Comparison of ENCODE assay signal across 17 cellular contexts in genomic region chr4:185999207-185999606, GRCh38.
DNase-seq lines count a peak whose midpoint lies in the region; ATAC-seq, FAIRE-seq and TF ChIP-seq lines count a peak whose summit lies in the region.
"Had no signal": no experiment of that assay in that cellular context is flagged by ENCODE, and none has a peak within 500 bp of the region (broad histone marks: within the 10 kb centered on the region; RNA-seq: fewer than 3 reads in every experiment).

No MANE protein-coding gene starts in this region.

- peaks cover 6% of the 10 kb centered on the region for H3K9me3 Mint-ChIP-seq in nephron progenitor cell
- H3K9me3 Mint-ChIP-seq: CD4-positive, alpha-beta memory T cell had no signal

- peaks cover 7% of the 10 kb centered on the region for H3K4me1 Mint-ChIP-seq in nephron progenitor cell
- H3K4me1 Mint-ChIP-seq: CD4-positive, alpha-beta memory T cell had no signal

- H3K4me1 ChIP-seq in right lobe of liver (no peaks in the 10 kb centered on the region), HepG2 (ENCODE audit: insufficient read depth, low read length) (no peaks in the 10 kb centered on the region), heart left ventricle (peaks cover 0 to 8% (median 0%) of the 10 kb centered on the region in 12 donors), left lung (no peaks in the 10 kb centered on the region)

- H3K27ac ChIP-seq in right lobe of liver (no peak overlapping the region), HepG2 (ENCODE audit: extremely low read length, insufficient read depth, low read length) (no peak overlapping the region), heart left ventricle (peak overlapping the region in 10 of 12 donors; percentile 13 to 69 (median 55)), left lung (no peak overlapping the region)
- H3K27ac ChIP-seq: GM23248 had no signal

- H3K36me3 ChIP-seq in right lobe of liver = no peaks in the 10 kb centered on the region
- no peaks in the 10 kb centered on the region for H3K36me3 ChIP-seq in HepG2 (replicated peaks in 1 of 2; ENCODE audit: control insufficient read depth in 1 of 2, insufficient read depth in 2 of 2, low read length in 2 of 2)
- H3K36me3 ChIP-seq in heart left ventricle = no peaks in the 10 kb centered on the region
- no peaks in the 10 kb centered on the region for H3K36me3 ChIP-seq in left lung
- H3K36me3 ChIP-seq: MG63 had no signal

- H3K9ac ChIP-seq in HepG2 (ENCODE audit: insufficient read depth, low read depth, low read length) = no peak overlapping the region
- H3K9ac ChIP-seq: GM23248 had no signal

- no peak for TF ChIP-seq POLR2A in right lobe of liver (IDR thresholded peaks at IDR 0.05)
- TF ChIP-seq POLR2A in HepG2 (IDR thresholded peaks at IDR 0.05; ENCODE audit: insufficient read depth in 1 of 2, low read depth in 2 of 2, low read length in 2 of 2) = no peak
- TF ChIP-seq POLR2A in heart left ventricle (IDR thresholded peaks at IDR 0.05) = no peak

- POLR2A ChIA-PET in HepG2 (lab: Yijun Ruan, JAX) = no interaction called here

- intact Hi-C loops in right lobe of liver (cut with DNase I) = no loop called here
- intact Hi-C loops in HepG2 (cut with micrococcal nuclease; ENCODE audit: unreplicated experiment) = no loop called here
- intact Hi-C loops in heart left ventricle (cut with DNase I) = loop anchor here in 5 of 10 donors (5.0 to 10.0 kb wide), 5 partner anchors 62 to 132 kb away; no protein-coding TSS in a partner anchor
- intact Hi-C loops in left lung (cut with DNase I) = no loop called here

- H3K9me3 ChIP-seq in right lobe of liver (no peaks in the 10 kb centered on the region), HepG2 (ENCODE audit: low read length) (no peaks in the 10 kb centered on the region), heart left ventricle (no peaks in the 10 kb centered on the region), left lung (no peaks in the 10 kb centered on the region)
- H3K9me3 ChIP-seq: MG63 had no signal

- peak overlapping the region; percentile 43 for H3K27ac Mint-ChIP-seq in nephron progenitor cell
- H3K27ac Mint-ChIP-seq: CD4-positive, alpha-beta memory T cell had no signal

- no peaks in the 10 kb centered on the region for H3K79me2 ChIP-seq in HepG2 (ENCODE audit: insufficient read depth, low read length)

- H3K4me3 ChIP-seq in right lobe of liver (no peak overlapping the region), HepG2 (replicated peaks in 1 of 3; ENCODE audit: insufficient read depth in 1 of 3, low read depth in 2 of 3, low read length in 3 of 3) (no peak overlapping the region), heart left ventricle (no peak overlapping the region), left lung (no peak overlapping the region)
- H3K4me3 ChIP-seq: GM23248, MG63 had no signal

- DNase-seq in right lobe of liver (peak in 1 of 3 donors; percentile 54), HepG2 (ENCODE audit: low spot score) (no peak), heart left ventricle (peak in 2 of 5 donors; percentile 48 to 55), nephron progenitor cell (no peak), NCI-H2107 treated with DMSO at 0.1 percent for 48 hours (lab: John Stamatoyannopoulos, UW; ENCODE audit: unreplicated experiment) (no peak), NCI-H2171 treated with DMSO at 0.1 percent for 48 hours (lab: John Stamatoyannopoulos, UW) (no peak), left lung (no peak)
- DNase-seq: 8988T; CD4-positive, alpha-beta memory T cell; GM23248; MG63; NCI-H1092; NCI-H146; NCI-H226; NCI-H524 treated with DMSO at 0.1 percent for 48 hours had no signal

- H4K20me1 ChIP-seq in HepG2 (ENCODE audit: insufficient read depth, low read length) = no peaks in the 10 kb centered on the region

- H3K27me3 Mint-ChIP-seq in nephron progenitor cell (ENCODE audit: low read depth, poor library complexity) = peaks cover 4% of the 10 kb centered on the region
- H3K27me3 Mint-ChIP-seq: CD4-positive, alpha-beta memory T cell had no signal

- no peak overlapping the region for H3K4me3 Mint-ChIP-seq in nephron progenitor cell
- H3K4me3 Mint-ChIP-seq: CD4-positive, alpha-beta memory T cell had no signal

- WGBS in right lobe of liver (ENCODE audit: insufficient coverage, low coverage, low lambda C conversion rate, missing lambda C conversion rate) = 20% methylated on average over 6 of the region's 8 CpGs
- WGBS in HepG2 (ENCODE audit: low lambda C conversion rate) = 15% methylated on average over 8 of the region's 8 CpGs
- 23 to 34% (median 26%) methylated on average over 8 of the region's 8 CpGs for WGBS in heart left ventricle, 4 donors

- H2AFZ ChIP-seq in HepG2 (ENCODE audit: low read length) = no peak overlapping the region
- H2AFZ ChIP-seq: GM23248 had no signal

- FAIRE-seq in HepG2 (lab: Jason Lieb, UNC) = no peak

- no peaks in the 10 kb centered on the region for H3K27me3 ChIP-seq in right lobe of liver
- peaks cover 0 to 9% of the 10 kb centered on the region in 2 experiments; a peak in 3 of 5 replicates for H3K27me3 ChIP-seq in HepG2 (ENCODE audit: control insufficient read depth in 1 of 2, insufficient read depth in 2 of 2, low read length in 2 of 2)
- no peaks in the 10 kb centered on the region for H3K27me3 ChIP-seq in heart left ventricle
- no peaks in the 10 kb centered on the region for H3K27me3 ChIP-seq in left lung
- H3K27me3 ChIP-seq: MG63 had no signal

- TF ChIP-seq EP300 in HepG2 (IDR thresholded peaks at IDR 0.05; ENCODE audit: low read depth in 2 of 2, low read length in 2 of 2) = no peak
- TF ChIP-seq EP300 in HepG2 (CRISPR knock-in tag; IDR thresholded peaks at IDR 0.05; ENCODE audit: borderline replicate concordance) = no peak

- no TSS peak for BruUV-seq in HepG2 (replicated peaks; lab: Mats Ljungman, UMichigan)

- TF ChIP-seq RAD21 in HepG2 (CRISPR knock-in tag; IDR thresholded peaks at IDR 0.05) = no peak

- TF ChIP-seq CTCF in right lobe of liver (IDR thresholded peaks at IDR 0.05) (no peak), HepG2 (CRISPR knock-in tag; IDR thresholded peaks at IDR 0.05) (no peak), heart left ventricle (IDR thresholded peaks at IDR 0.05) (no peak), nephron progenitor cell (IDR thresholded peaks at IDR 0.05) (no peak), left lung (IDR thresholded peaks at IDR 0.05) (no peak)

- CTCF ChIA-PET in HepG2 (lab: Yijun Ruan, JAX; ENCODE audit: low intra/inter-chr PET ratio, low total read pairs) = no interaction called here

- H3K36me3 Mint-ChIP-seq in nephron progenitor cell (ENCODE audit: low read depth) = no peaks in the 10 kb centered on the region
- H3K36me3 Mint-ChIP-seq: CD4-positive, alpha-beta memory T cell had no signal

- in situ Hi-C loops in HepG2 (cut with HindIII; ENCODE audit: extremely low pct_ligation_motif_present, low pct_unique_long_range_greater_than_20kb) = no loop called here

- peak; percentile 43 to 86 (median 70) for ATAC-seq in right lobe of liver
- ATAC-seq in HepG2 = no peak
- peak; percentile 50 to 68 (median 58) for ATAC-seq in heart left ventricle
- ATAC-seq in left lung = no peak
- no peak for ATAC-seq in HG03442 (IDR thresholded peaks at IDR 0.05; ENCODE audit: unreplicated experiment)
- ATAC-seq: Panc1 had no signal

- no peak overlapping the region for H3K4me2 ChIP-seq in HepG2 (ENCODE audit: low read depth, low read length)

TF ChIP-seq in HepG2, 621 proteins besides CTCF, POLR2A, EP300 and RAD21:
- TF ChIP-seq ZNF770 (CRISPR knock-in tag; IDR thresholded peaks at IDR 0.05) (no peak), NAIF1 (CRISPR knock-in tag; IDR thresholded peaks at IDR 0.05; ENCODE audit: borderline replicate concordance) (no peak), ZNF550 (CRISPR knock-in tag; IDR thresholded peaks at IDR 0.05; ENCODE audit: borderline replicate concordance) (no peak), ZNF816 (CRISPR knock-in tag; IDR thresholded peaks at IDR 0.05; ENCODE audit: borderline replicate concordance) (no peak), ZMYM3 (CRISPR knock-in tag; IDR thresholded peaks at IDR 0.05) (no peak), CENPBD1 (CRISPR knock-in tag; IDR thresholded peaks at IDR 0.05; ENCODE audit: borderline replicate concordance, low read depth) (no peak), NFE2L1 (CRISPR knock-in tag; IDR thresholded peaks at IDR 0.05; ENCODE audit: borderline replicate concordance) (no peak), ZNF670 (CRISPR knock-in tag; IDR thresholded peaks at IDR 0.05; ENCODE audit: borderline replicate concordance) (no peak)

Comparison
In these comparisons a context has a peak if more than half of its experiments do, and no peak if none do; other contexts are left out.
1. ATAC-seq: peak in right lobe of liver (4 of 4) and heart left ventricle (4 of 4); none in HepG2 (single experiment), left lung (single experiment) and HG03442 (single experiment).
2. H3K27ac ChIP-seq: peak in heart left ventricle (10 of 12); none in right lobe of liver (0 of 3), HepG2 (single experiment) and left lung (0 of 2).